Comparison of ENCODE assay signal across 13 cellular contexts in genomic region chr5:146731909-146732659, GRCh38.
DNase-seq lines count a peak whose midpoint lies in the region; ATAC-seq, FAIRE-seq and TF ChIP-seq lines count a peak whose summit lies in the region.
"Had no signal": no experiment of that assay in that cellular context is flagged by ENCODE, and none has a peak within 500 bp of the region (broad histone marks: within the 10 kb centered on the region; RNA-seq: fewer than 3 reads in every experiment).

No MANE protein-coding gene starts in this region.

- no peaks in the 10 kb centered on the region for H3K27me3 Mint-ChIP-seq in CD4-positive, alpha-beta memory T cell
- no peaks in the 10 kb centered on the region for H3K27me3 Mint-ChIP-seq in activated CD8-positive, alpha-beta memory T cell treated with anti-CD3 and anti-CD28 coated beads, Interleukin-2, amount 10 ng/mL, durations not matched to agents 7 days and 5 days

- H3K27ac Mint-ChIP-seq in CD4-positive, alpha-beta memory T cell: no peak overlapping the region
- no peak overlapping the region for H3K27ac Mint-ChIP-seq in activated CD8-positive, alpha-beta memory T cell treated with anti-CD3 and anti-CD28 coated beads, Interleukin-2, amount 10 ng/mL, durations not matched to agents 7 days and 5 days
- H3K27ac Mint-ChIP-seq: CD14-positive monocyte had no signal

- peak; percentile 18 for DNase-seq in AG08396 (ENCODE audit: low spot score)
- DNase-seq in LHCN-M2 (ENCODE audit: low read depth): peak; percentile 93
- DNase-seq in bronchial epithelial cell (ENCODE audit: low read depth): peak; percentile 94
- peak; percentile 9 for DNase-seq in left kidney (ENCODE audit: low read depth, low spot score)
- no peak for DNase-seq in CD4-positive, alpha-beta memory T cell
- DNase-seq in sciatic nerve (ENCODE audit: low spot score): no peak
- DNase-seq in stimulated activated CD4-positive, alpha-beta T cell treated with anti-CD3 and anti-CD28 coated beads, Interleukin-2, amount 100 ng/mL, for 24 hours: no peak
- no peak for DNase-seq in activated CD8-positive, alpha-beta memory T cell treated with anti-CD3 and anti-CD28 coated beads, Interleukin-2, amount 10 ng/mL, durations not matched to agents 7 days and 5 days
- DNase-seq: activated CD4-positive, alpha-beta T cell treated with anti-CD3 and anti-CD28 coated beads for 4 hours; NCI-H1436 treated with DMSO at 0.1 percent for 48 hours had no signal

- CTCF ChIA-PET in CD4-positive, alpha-beta memory T cell (lab: Charles Lee; ENCODE audit: partially characterized antibody): no interaction called here
- CTCF ChIA-PET in activated CD8-positive, alpha-beta memory T cell treated with anti-CD3 and anti-CD28 coated beads, Interleukin-2, amount 10 ng/mL, durations not matched to agents 7 days and 5 days (lab: Charles Lee): no interaction called here

- H3K9me3 ChIP-seq in CD4-positive, alpha-beta memory T cell (ENCODE audit: control insufficient read depth in 1 of 2, low read length in 2 of 2): no peaks in the 10 kb centered on the region

- H3K4me3 Mint-ChIP-seq in CD4-positive, alpha-beta memory T cell: no peak overlapping the region
- no peak overlapping the region for H3K4me3 Mint-ChIP-seq in activated CD8-positive, alpha-beta memory T cell treated with anti-CD3 and anti-CD28 coated beads, Interleukin-2, amount 10 ng/mL, durations not matched to agents 7 days and 5 days
- H3K4me3 Mint-ChIP-seq: CD14-positive monocyte had no signal

- no peak overlapping the region for H3K27ac ChIP-seq in CD4-positive, alpha-beta memory T cell (ENCODE audit: low read depth, low read length)

- POLR2A ChIA-PET in CD4-positive, alpha-beta memory T cell (lab: Charles Lee; ENCODE audit: partially characterized antibody): no interaction called here

- H3K4me3 ChIP-seq in bronchial epithelial cell (ENCODE audit: low read depth, low read length): no peak overlapping the region
- H3K4me3 ChIP-seq in CD4-positive, alpha-beta memory T cell (ENCODE audit: low read length in 2 of 2): no peak overlapping the region
- H3K4me3 ChIP-seq: GM12878 had no signal

- H3K4me1 Mint-ChIP-seq in CD4-positive, alpha-beta memory T cell: no peaks in the 10 kb centered on the region
- no peaks in the 10 kb centered on the region for H3K4me1 Mint-ChIP-seq in activated CD8-positive, alpha-beta memory T cell treated with anti-CD3 and anti-CD28 coated beads, Interleukin-2, amount 10 ng/mL, durations not matched to agents 7 days and 5 days
- H3K4me1 Mint-ChIP-seq: CD14-positive monocyte had no signal

- TF ChIP-seq CTCF in bronchial epithelial cell (IDR thresholded peaks at IDR 0.05; ENCODE audit: insufficient read depth, low read length, severe bottlenecking): no peak

- intact Hi-C loops in CD4-positive, alpha-beta memory T cell (cut with micrococcal nuclease): no loop called here
- intact Hi-C loops in sciatic nerve (cut with DNase I): no loop called here

- no peak for ATAC-seq in sciatic nerve
- no peak for ATAC-seq in activated CD8-positive, alpha-beta memory T cell treated with anti-CD3 and anti-CD28 coated beads, Interleukin-2, amount 10 ng/mL, durations not matched to agents 7 days and 5 days
- ATAC-seq: GM12878 had no signal

- no peaks in the 10 kb centered on the region for H3K4me1 ChIP-seq in CD4-positive, alpha-beta memory T cell (ENCODE audit: insufficient read depth, low read length)

- H3K9me3 Mint-ChIP-seq in CD4-positive, alpha-beta memory T cell: peaks cover 4 to 27% (median 17%) of the 10 kb centered on the region in 8 donors
- H3K9me3 Mint-ChIP-seq in activated CD8-positive, alpha-beta memory T cell treated with anti-CD3 and anti-CD28 coated beads, Interleukin-2, amount 10 ng/mL, durations not matched to agents 7 days and 5 days (ENCODE audit: low read depth): peaks cover 16% of the 10 kb centered on the region

- H3K36me3 Mint-ChIP-seq in CD4-positive, alpha-beta memory T cell: peaks cover 2 to 17% of the 10 kb centered on the region in 2 donors
- H3K36me3 Mint-ChIP-seq in activated CD8-positive, alpha-beta memory T cell treated with anti-CD3 and anti-CD28 coated beads, Interleukin-2, amount 10 ng/mL, durations not matched to agents 7 days and 5 days: peaks cover 26% of the 10 kb centered on the region
- H3K36me3 Mint-ChIP-seq: CD14-positive monocyte had no signal

- no peaks in the 10 kb centered on the region for H3K27me3 ChIP-seq in bronchial epithelial cell (ENCODE audit: control insufficient read depth, insufficient read depth, low read length)
- no peaks in the 10 kb centered on the region for H3K27me3 ChIP-seq in CD4-positive, alpha-beta memory T cell (ENCODE audit: insufficient read depth, low read length)

- H3K36me3 ChIP-seq in bronchial epithelial cell (ENCODE audit: control insufficient read depth, insufficient read depth, low read length): no peaks in the 10 kb centered on the region
- H3K36me3 ChIP-seq in CD4-positive, alpha-beta memory T cell (ENCODE audit: insufficient read depth, low read length): no peaks in the 10 kb centered on the region

- FAIRE-seq in bronchial epithelial cell (lab: Jason Lieb, UNC): no peak
- FAIRE-seq: frontal cortex, GM12878 had no signal

Comparison
In these comparisons a context has a peak if more than half of its experiments do, and no peak if none do; other contexts are left out.
1. DNase-seq: peak in AG08396 (single experiment), LHCN-M2 (single experiment), bronchial epithelial cell (single experiment) and left kidney (single experiment); none in CD4-positive, alpha-beta memory T cell (0 of 5), sciatic nerve (single experiment), stimulated activated CD4-positive, alpha-beta T cell treated with anti-CD3 and anti-CD28 coated beads, Interleukin-2, amount 100 ng/mL, for 24 hours (0 of 2) and activated CD8-positive, alpha-beta memory T cell treated with anti-CD3 and anti-CD28 coated beads, Interleukin-2, amount 10 ng/mL, durations not matched to agents 7 days and 5 days (single experiment).